ENCODE assay signal across 1 cellular context in the genomic region with DNA sequence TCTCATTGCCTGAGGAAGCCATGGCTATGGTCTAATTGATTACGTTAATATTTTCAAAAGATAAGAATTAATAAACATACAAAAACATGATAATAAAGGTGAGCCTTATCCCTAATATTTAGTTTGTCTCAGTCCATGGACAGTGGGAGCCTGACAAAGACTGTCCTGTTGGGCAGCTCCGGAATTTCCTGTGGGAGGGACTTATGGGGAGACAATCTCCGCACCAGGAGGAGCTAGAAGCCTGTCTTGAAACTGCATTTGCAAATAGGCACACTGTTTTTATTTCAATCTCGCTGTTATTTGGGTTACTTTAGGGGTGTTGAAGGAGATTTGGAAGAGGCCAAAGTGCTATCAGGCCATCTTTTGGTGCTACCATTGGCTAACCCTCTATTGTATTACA.
TF ChIP-seq lines count a peak whose summit lies in the region.

No MANE protein-coding gene starts in this region.

TF ChIP-seq in WTC11, 78 proteins besides CTCF, POLR2A, EP300 and RAD21:
- TF ChIP-seq GABPB1 (CRISPR knock-in tag; IDR thresholded peaks at IDR 0.05) = no peak
- no peak for TF ChIP-seq JAZF1 (CRISPR knock-in tag; IDR thresholded peaks at IDR 0.05)
- TF ChIP-seq ATF1 (CRISPR knock-in tag; IDR thresholded peaks at IDR 0.05) = no peak
